Comparison of ENCODE assay signal across 2 cellular contexts in the genomic region with DNA sequence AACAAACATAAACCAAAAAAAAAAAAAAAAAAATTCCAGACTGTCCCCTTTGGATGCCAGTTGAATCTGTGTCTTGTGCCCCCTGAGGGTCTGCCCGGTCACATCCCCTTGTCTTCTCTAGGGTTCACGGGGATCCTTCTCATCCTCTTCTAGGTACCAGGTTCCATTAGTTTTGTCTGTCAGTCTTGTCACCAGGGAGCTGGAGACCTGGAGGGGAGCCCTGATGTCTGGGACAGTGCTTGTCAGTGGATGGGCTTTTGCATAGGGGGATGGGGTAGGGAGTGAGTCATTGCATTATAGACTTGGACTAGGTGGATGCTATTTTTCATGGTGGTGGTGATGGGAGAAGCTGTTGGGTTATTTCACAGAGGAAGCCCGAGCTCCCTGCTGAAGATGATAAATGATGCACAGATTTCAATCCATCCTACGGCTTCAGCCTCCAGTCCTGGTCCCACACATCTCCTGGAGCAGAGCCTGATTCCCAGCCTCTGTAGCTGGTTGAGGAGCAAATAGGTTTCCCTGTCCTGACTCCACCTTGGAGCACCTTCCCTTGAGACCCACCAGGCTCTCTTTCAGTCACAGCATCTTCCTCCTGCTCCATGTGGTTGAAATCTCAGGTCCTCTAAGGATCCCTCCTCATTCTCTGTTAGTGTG.
TF ChIP-seq lines count a peak whose summit lies in the region.

No MANE protein-coding gene starts in this region.

TF ChIP-seq in A549, 52 proteins besides CTCF, POLR2A, EP300 and RAD21:
- TF ChIP-seq FOSB (CRISPR knock-in tag; IDR thresholded peaks at IDR 0.05) (no peak), FOXS1 (CRISPR knock-in tag; IDR thresholded peaks at IDR 0.05) (no peak), ZFP36 (IDR thresholded peaks at IDR 0.05; ENCODE audit: borderline replicate concordance, partially characterized antibody) (no peak), EHMT2 (IDR thresholded peaks at IDR 0.05; ENCODE audit: low read depth) (no peak), MAZ (IDR thresholded peaks at IDR 0.05; ENCODE audit: borderline replicate concordance, low read depth, low read length) (no peak), ZSCAN20 (CRISPR knock-in tag; IDR thresholded peaks at IDR 0.05) (no peak), KDM5A (IDR thresholded peaks at IDR 0.05) (no peak), MYC (IDR thresholded peaks at IDR 0.05; ENCODE audit: borderline replicate concordance, low read length) (no peak)
- TF ChIP-seq, protein P1, sequence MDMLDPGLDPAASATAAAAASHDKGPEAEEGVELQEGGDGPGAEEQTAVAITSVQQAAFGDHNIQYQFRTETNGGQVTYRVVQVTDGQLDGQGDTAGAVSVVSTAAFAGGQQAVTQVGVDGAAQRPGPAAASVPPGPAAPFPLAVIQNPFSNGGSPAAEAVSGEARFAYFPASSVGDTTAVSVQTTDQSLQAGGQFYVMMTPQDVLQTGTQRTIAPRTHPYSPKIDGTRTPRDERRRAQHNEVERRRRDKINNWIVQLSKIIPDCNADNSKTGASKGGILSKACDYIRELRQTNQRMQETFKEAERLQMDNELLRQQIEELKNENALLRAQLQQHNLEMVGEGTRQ (IDR thresholded peaks at IDR 0.05) = no peak

TF ChIP-seq in HepG2, 621 proteins besides CTCF, POLR2A, EP300 and RAD21:
- TF ChIP-seq GTF3A (CRISPR knock-in tag; conservative IDR thresholded peaks at IDR 0.05) (no peak), ARNT (IDR thresholded peaks at IDR 0.05) (no peak), NR2C2 (CRISPR knock-in tag; IDR thresholded peaks at IDR 0.05; ENCODE audit: borderline replicate concordance) (no peak), NR2F2 (IDR thresholded peaks at IDR 0.05; ENCODE audit: borderline replicate concordance, low read depth) (no peak), ZFP62 (CRISPR knock-in tag; IDR thresholded peaks at IDR 0.05) (no peak), CHD4 (IDR thresholded peaks at IDR 0.05; ENCODE audit: borderline replicate concordance, low read length) (no peak), ATAD3A (CRISPR knock-in tag; IDR thresholded peaks at IDR 0.05) (no peak), MTF2 (CRISPR knock-in tag; IDR thresholded peaks at IDR 0.05; ENCODE audit: borderline replicate concordance) (no peak), ZNF790 (CRISPR knock-in tag; IDR thresholded peaks at IDR 0.05; ENCODE audit: borderline replicate concordance) (no peak), MIER2 (CRISPR knock-in tag; IDR thresholded peaks at IDR 0.05) (no peak), MED8 (CRISPR knock-in tag; IDR thresholded peaks at IDR 0.05; ENCODE audit: insufficient replicate concordance) (no peak)
- TF ChIP-seq, protein P2, sequence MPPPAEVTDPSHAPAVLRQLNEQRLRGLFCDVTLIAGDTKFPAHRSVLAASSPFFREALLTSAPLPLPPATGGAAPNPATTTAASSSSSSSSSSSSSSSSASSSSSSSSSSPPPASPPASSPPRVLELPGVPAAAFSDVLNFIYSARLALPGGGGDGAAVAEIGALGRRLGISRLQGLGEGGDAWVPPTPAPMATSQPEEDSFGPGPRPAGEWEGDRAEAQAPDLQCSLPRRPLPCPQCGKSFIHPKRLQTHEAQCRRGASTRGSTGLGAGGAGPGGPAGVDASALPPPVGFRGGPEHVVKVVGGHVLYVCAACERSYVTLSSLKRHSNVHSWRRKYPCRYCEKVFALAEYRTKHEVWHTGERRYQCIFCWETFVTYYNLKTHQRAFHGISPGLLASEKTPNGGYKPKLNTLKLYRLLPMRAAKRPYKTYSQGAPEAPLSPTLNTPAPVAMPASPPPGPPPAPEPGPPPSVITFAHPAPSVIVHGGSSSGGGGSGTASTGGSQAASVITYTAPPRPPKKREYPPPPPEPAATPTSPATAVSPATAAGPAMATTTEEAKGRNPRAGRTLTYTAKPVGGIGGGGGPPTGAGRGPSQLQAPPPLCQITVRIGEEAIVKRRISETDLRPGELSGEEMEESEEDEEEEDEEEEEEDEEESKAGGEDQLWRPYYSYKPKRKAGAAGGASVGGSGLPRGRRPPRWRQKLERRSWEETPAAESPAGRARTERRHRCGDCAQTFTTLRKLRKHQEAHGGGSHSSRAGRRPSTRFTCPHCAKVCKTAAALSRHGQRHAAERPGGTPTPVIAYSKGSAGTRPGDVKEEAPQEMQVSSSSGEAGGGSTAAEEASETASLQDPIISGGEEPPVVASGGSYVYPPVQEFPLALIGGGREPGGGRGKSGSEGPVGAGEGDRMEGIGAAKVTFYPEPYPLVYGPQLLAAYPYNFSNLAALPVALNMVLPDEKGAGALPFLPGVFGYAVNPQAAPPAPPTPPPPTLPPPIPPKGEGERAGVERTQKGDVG (CRISPR knock-in tag; IDR thresholded peaks at IDR 0.05; ENCODE audit: borderline replicate concordance) = no peak
TF ChIP-seq in HepG2: peak in this region for 0.
